20 cellular contexts compared by ENCODE assay signal in genomic region chr6:88512951-88513350, GRCh38.
DNase-seq lines count a peak whose midpoint lies in the region; ATAC-seq, FAIRE-seq and TF ChIP-seq lines count a peak whose summit lies in the region.
"Had no signal": no experiment of that assay in that cellular context is flagged by ENCODE, and none has a peak within 500 bp of the region (broad histone marks: within the 10 kb centered on the region; RNA-seq: fewer than 3 reads in every experiment).

No MANE protein-coding gene starts in this region.

- TF ChIP-seq CTCF in kidney (IDR thresholded peaks at IDR 0.05; ENCODE audit: borderline replicate concordance, extremely low read depth, insufficient read depth) = no peak

- FAIRE-seq in kidney (lab: Jason Lieb, UNC) = no peak
- FAIRE-seq: GM19239 had no signal

- intact Hi-C loops in kidney (cut with DNase I) = no loop called here

- H3K27ac ChIP-seq in kidney (ENCODE audit: low read depth in 2 of 2, low read length in 2 of 2) = no peak overlapping the region
- H3K27ac ChIP-seq: KMS-11, PC-9, SK-N-MC had no signal

- H3K36me3 ChIP-seq in kidney (ENCODE audit: control insufficient read depth in 1 of 2, insufficient read depth in 2 of 2, low read length in 2 of 2) = no peaks in the 10 kb centered on the region
- H3K36me3 ChIP-seq: BE2C had no signal

- ATAC-seq in HG02610 (IDR thresholded peaks at IDR 0.05; ENCODE audit: unreplicated experiment) (no peak), GM18909 (IDR thresholded peaks at IDR 0.05; ENCODE audit: poor library complexity, unreplicated experiment) (no peak)

- H3K4me1 ChIP-seq in kidney (ENCODE audit: control insufficient read depth in 1 of 2, insufficient read depth in 1 of 2, low read depth in 1 of 2, low read length in 2 of 2) = no peaks in the 10 kb centered on the region
- H3K4me1 ChIP-seq: BE2C had no signal

- no peak overlapping the region for H3K4me3 ChIP-seq in kidney (ENCODE audit: low read length in 2 of 2)
- H3K4me3 ChIP-seq: PC-9, SK-N-MC had no signal

- H3K9me3 ChIP-seq in kidney (ENCODE audit: control insufficient read depth in 1 of 2, low read length in 2 of 2) = no peaks in the 10 kb centered on the region
- H3K9me3 ChIP-seq: BE2C had no signal

- DNase-seq in HT1080 (ENCODE audit: low read depth) (peak; percentile 35), NCI-H446 treated with DMSO at 0.1 percent for 48 hours (lab: John Stamatoyannopoulos, UW) (peak; percentile 19), cerebellum (ENCODE audit: low spot score) (peak; percentile 75), kidney tubule cell (ENCODE audit: low spot score) (peak; percentile 85), kidney (no peak)
- DNase-seq: BE2C; CD4-positive, alpha-beta T cell; EL; H9; NCI-H1105; NCI-H187 treated with DMSO at 0.1 percent for 48 hours; NCI-H345; NCI-H526 treated with DMSO at 0.1 percent for 48 hours; PC-9; Right ventricle myocardium superior had no signal

- H3K9ac ChIP-seq in kidney (ENCODE audit: low read length in 2 of 2) = no peak overlapping the region
- H3K9ac ChIP-seq: KMS-11 had no signal
